10 cellular contexts compared by ENCODE assay signal in genomic region chr3:159832024-159832423, GRCh38. TPM values are rescaled to one million over a fixed set of nuclear protein-coding genes. Genes with fewer than 3 reads are reported as not detected.
DNase-seq lines count a peak whose midpoint lies in the region; ATAC-seq lines count a peak whose summit lies in the region.
"Had no signal": no experiment of that assay in that cellular context is flagged by ENCODE, and none has a peak within 500 bp of the region (broad histone marks: within the 10 kb centered on the region; RNA-seq: fewer than 3 reads in every experiment).

No MANE protein-coding gene starts in this region.

- no peak for DNase-seq in naive thymus-derived CD4-positive, alpha-beta T cell
- DNase-seq in activated T-cell treated with anti-CD3 and anti-CD28 coated beads, Interleukin-2, amount 50 U/mL, for 48 hours = no peak
- DNase-seq in effector memory CD4-positive, alpha-beta T cell = no peak
- no peak for DNase-seq in SW 1271 (lab: John Stamatoyannopoulos, UW)
- DNase-seq: activated CD4-positive, alpha-beta memory T cell treated with anti-CD3 and anti-CD28 coated beads, Interleukin-2, amount 10 ng/mL, durations not matched to agents 7 days and 5 days; GF-D8; upper lobe of left lung had no signal

- H3K27ac Mint-ChIP-seq in naive thymus-derived CD4-positive, alpha-beta T cell = no peak overlapping the region
- H3K27ac Mint-ChIP-seq: activated CD4-positive, alpha-beta memory T cell treated with anti-CD3 and anti-CD28 coated beads, Interleukin-2, amount 10 ng/mL, durations not matched to agents 7 days and 5 days had no signal

- ATAC-seq in GM19023 (IDR thresholded peaks at IDR 0.05; ENCODE audit: unreplicated experiment) = peak; percentile 89
- peak; percentile 95 for ATAC-seq in HG02642 (IDR thresholded peaks at IDR 0.05; ENCODE audit: poor library complexity, unreplicated experiment)
- ATAC-seq in HG03565 (IDR thresholded peaks at IDR 0.05; ENCODE audit: unreplicated experiment) = peak; percentile 84
- ATAC-seq in naive thymus-derived CD4-positive, alpha-beta T cell = peak; percentile 62

- POLR2A ChIA-PET in naive thymus-derived CD4-positive, alpha-beta T cell (lab: Charles Lee) = no interaction called here

- intact Hi-C loops in naive thymus-derived CD4-positive, alpha-beta T cell (cut with micrococcal nuclease) = no loop called here

- peaks cover 0 to 3% (median 0%) of the 10 kb centered on the region in 7 donors for H3K4me1 Mint-ChIP-seq in naive thymus-derived CD4-positive, alpha-beta T cell
- H3K4me1 Mint-ChIP-seq: activated CD4-positive, alpha-beta memory T cell treated with anti-CD3 and anti-CD28 coated beads, Interleukin-2, amount 10 ng/mL, durations not matched to agents 7 days and 5 days had no signal

- no peak overlapping the region for H3K27ac ChIP-seq in naive thymus-derived CD4-positive, alpha-beta T cell (ENCODE audit: low read depth, low read length)
- H3K27ac ChIP-seq in effector memory CD4-positive, alpha-beta T cell (ENCODE audit: insufficient read depth, low read length, poor library complexity, severe bottlenecking) = no peak overlapping the region
- H3K27ac ChIP-seq: upper lobe of left lung had no signal

- CTCF ChIA-PET in naive thymus-derived CD4-positive, alpha-beta T cell (lab: Charles Lee) = interaction anchor here (0.7 kb wide), 1 partner anchor 1123 kb away, joined by 3 read pairs; no protein-coding TSS in a partner anchor

- no peak overlapping the region for H3K4me3 Mint-ChIP-seq in naive thymus-derived CD4-positive, alpha-beta T cell
- H3K4me3 Mint-ChIP-seq: activated CD4-positive, alpha-beta memory T cell treated with anti-CD3 and anti-CD28 coated beads, Interleukin-2, amount 10 ng/mL, durations not matched to agents 7 days and 5 days had no signal

- H3K9me3 ChIP-seq in naive thymus-derived CD4-positive, alpha-beta T cell (ENCODE audit: control insufficient read depth in 2 of 3, low read length in 3 of 3) = no peaks in the 10 kb centered on the region
- H3K9me3 ChIP-seq in effector memory CD4-positive, alpha-beta T cell (ENCODE audit: control insufficient read depth, low read length) = no peaks in the 10 kb centered on the region
- H3K9me3 ChIP-seq: upper lobe of left lung had no signal

- no peaks in the 10 kb centered on the region for H3K36me3 Mint-ChIP-seq in naive thymus-derived CD4-positive, alpha-beta T cell

- no peaks in the 10 kb centered on the region for H3K36me3 ChIP-seq in naive thymus-derived CD4-positive, alpha-beta T cell (ENCODE audit: control insufficient read depth in 2 of 3, insufficient read depth in 3 of 3, low read length in 3 of 3)
- H3K36me3 ChIP-seq in effector memory CD4-positive, alpha-beta T cell (ENCODE audit: control insufficient read depth, insufficient read depth, low read length) = no peaks in the 10 kb centered on the region
- H3K36me3 ChIP-seq: upper lobe of left lung had no signal

- H3K27me3 ChIP-seq in naive thymus-derived CD4-positive, alpha-beta T cell (ENCODE audit: control insufficient read depth in 2 of 2, insufficient read depth in 2 of 2, low read length in 2 of 2) = no peaks in the 10 kb centered on the region
- H3K27me3 ChIP-seq in effector memory CD4-positive, alpha-beta T cell (replicated peaks; ENCODE audit: control insufficient read depth, insufficient read depth, low read length, poor library complexity, severe bottlenecking) = no peaks in the 10 kb centered on the region
- H3K27me3 ChIP-seq: upper lobe of left lung had no signal

- no peaks in the 10 kb centered on the region for H3K9me3 Mint-ChIP-seq in naive thymus-derived CD4-positive, alpha-beta T cell
- H3K9me3 Mint-ChIP-seq: activated CD4-positive, alpha-beta memory T cell treated with anti-CD3 and anti-CD28 coated beads, Interleukin-2, amount 10 ng/mL, durations not matched to agents 7 days and 5 days had no signal

- no peak overlapping the region for H3K4me3 ChIP-seq in naive thymus-derived CD4-positive, alpha-beta T cell (ENCODE audit: low read length)
- H3K4me3 ChIP-seq in effector memory CD4-positive, alpha-beta T cell (ENCODE audit: insufficient read depth, low read depth, low read length, poor library complexity, severe bottlenecking) = no peak overlapping the region
- H3K4me3 ChIP-seq: upper lobe of left lung had no signal

- peaks cover 0 to 7% (median 4%) of the 10 kb centered on the region in 5 donors for H3K27me3 Mint-ChIP-seq in naive thymus-derived CD4-positive, alpha-beta T cell

- peaks cover 0 to 3% of the 10 kb centered on the region in 2 donors for H3K4me1 ChIP-seq in naive thymus-derived CD4-positive, alpha-beta T cell (ENCODE audit: control insufficient read depth in 2 of 2, insufficient read depth in 2 of 2, low read length in 2 of 2)
- no peaks in the 10 kb centered on the region for H3K4me1 ChIP-seq in effector memory CD4-positive, alpha-beta T cell (ENCODE audit: control insufficient read depth, insufficient read depth, low read length, poor library complexity, severe bottlenecking)

RNA-seq across cellular contexts. Expression of gene SCHIP1, which starts 7.6 kb away (rescaled TPM):
- total RNA-seq in naive thymus-derived CD4-positive, alpha-beta T cell = not detected
- not detected for polyA plus RNA-seq in naive thymus-derived CD4-positive, alpha-beta T cell
